In genomic region chr9:129487307-129487657, GRCh38 we compare ENCODE assay signal across 8 cellular contexts.
DNase-seq lines count a peak whose midpoint lies in the region; ATAC-seq and TF ChIP-seq lines count a peak whose summit lies in the region.

No MANE protein-coding gene starts in this region.

- no peak overlapping the region for H3K4ac ChIP-seq in neuronal stem cell (ENCODE audit: low read length)

- no peak overlapping the region for H3K14ac ChIP-seq in neuronal stem cell (ENCODE audit: low read length)

- H3K18ac ChIP-seq in neuronal stem cell (ENCODE audit: low read length): peak overlapping the region; percentile 98

- H4K8ac ChIP-seq in neuronal stem cell (ENCODE audit: low read depth, low read length): no peak overlapping the region

- H3K4me1 ChIP-seq in A673 (ENCODE audit: insufficient read depth, low read length, poor library complexity, severe bottlenecking): peaks cover 71% of the 10 kb centered on the region
- peaks cover 41% of the 10 kb centered on the region for H3K4me1 ChIP-seq in NT2/D1 (ENCODE audit: insufficient read depth, insufficient read length)
- peaks cover 63% of the 10 kb centered on the region for H3K4me1 ChIP-seq in effector memory CD4-positive, alpha-beta T cell (ENCODE audit: control insufficient read depth, insufficient read depth, low read length, poor library complexity, severe bottlenecking)
- peaks cover 39 to 72% of the 10 kb centered on the region in 2 donors for H3K4me1 ChIP-seq in neuronal stem cell (ENCODE audit: control insufficient read depth in 2 of 2, insufficient read depth in 1 of 2, low read depth in 1 of 2, low read length in 2 of 2)

- no peak for DNase-seq in A673 (ENCODE audit: low spot score)
- no peak for DNase-seq in NT2/D1 (ENCODE audit: low read depth, low spot score)
- no peak for DNase-seq in effector memory CD4-positive, alpha-beta T cell
- no peak for DNase-seq in neuronal stem cell (ENCODE audit: low spot score)
- DNase-seq in NCI-H2029 treated with DMSO at 0.1 percent for 48 hours (lab: John Stamatoyannopoulos, UW): no peak
- DNase-seq in stimulated activated CD4-positive, alpha-beta T cell treated with anti-CD3 and anti-CD28 coated beads, Interleukin-2, amount 100 ng/mL, for 24 hours: no peak
- DNase-seq in AG08396 (ENCODE audit: low spot score): no peak

- H3K9ac ChIP-seq in NT2/D1 (ENCODE audit: insufficient read length, low read depth): peak overlapping the region; percentile 77
- peak overlapping the region; percentile 26 for H3K9ac ChIP-seq in neuronal stem cell (ENCODE audit: low read depth, low read length, poor library complexity)

- CTCF ChIA-PET in A673 (lab: Charles Lee): no interaction called here

- ATAC-seq in GM21526 (IDR thresholded peaks at IDR 0.05; ENCODE audit: low FRiP score, unreplicated experiment): no peak

- intact Hi-C loops in A673 (cut with micrococcal nuclease; ENCODE audit: unreplicated experiment): loop anchor here (5.0 kb wide), 1 partner anchor 310 kb away; the partner anchor contains the start of gene IER5L

- H2BK15ac ChIP-seq in neuronal stem cell (ENCODE audit: low read length): peak overlapping the region; percentile 100

- H3K23ac ChIP-seq in neuronal stem cell (ENCODE audit: low read depth, low read length, poor library complexity): no peak overlapping the region

- H2BK120ac ChIP-seq in neuronal stem cell (ENCODE audit: low read depth, low read length): peak overlapping the region; percentile 96

- H3K4me2 ChIP-seq in neuronal stem cell (ENCODE audit: insufficient read depth, low read length, poor library complexity, severe bottlenecking): no peak overlapping the region

- peak overlapping the region; percentile 98 for H3K27ac ChIP-seq in A673 (ENCODE audit: low read depth, low read length, poor library complexity, severe bottlenecking)
- H3K27ac ChIP-seq in effector memory CD4-positive, alpha-beta T cell (ENCODE audit: insufficient read depth, low read length, poor library complexity, severe bottlenecking): peak overlapping the region; percentile 98
- H3K27ac ChIP-seq in neuronal stem cell (replicated peaks; ENCODE audit: low read length): no peak overlapping the region

- peak overlapping the region; percentile 5 for H2BK12ac ChIP-seq in neuronal stem cell (ENCODE audit: low read length)

- no CpG with 5 or more reads among the region's 3 CpGs for WGBS in neuronal stem cell (ENCODE audit: extremely low coverage in 2 of 2, insufficient read length in 2 of 2, insufficient replicate concordance in 1 of 2), 2 donors

- H3K9me3 ChIP-seq in A673 (ENCODE audit: low read depth, low read length, poor library complexity, severe bottlenecking) (no peaks in the 10 kb centered on the region), NT2/D1 (ENCODE audit: insufficient read depth, low read length) (no peaks in the 10 kb centered on the region), neuronal stem cell (replicated peaks in 1 of 2; ENCODE audit: control insufficient read depth in 2 of 2, insufficient read depth in 1 of 2, low read depth in 1 of 2, low read length in 2 of 2) (no peaks in the 10 kb centered on the region)
- no peaks in the 10 kb centered on the region for H3K9me3 ChIP-seq in effector memory CD4-positive, alpha-beta T cell (ENCODE audit: control insufficient read depth, low read length)

- H3K79me1 ChIP-seq in neuronal stem cell (ENCODE audit: low read depth, low read length): no peaks in the 10 kb centered on the region

- peak overlapping the region; percentile 1 for H2BK5ac ChIP-seq in neuronal stem cell (ENCODE audit: low read length)

- H3K27me3 ChIP-seq in A673 (replicated peaks; ENCODE audit: insufficient read depth, low read depth, low read length, poor library complexity) (no peaks in the 10 kb centered on the region), NT2/D1 (ENCODE audit: insufficient read depth, insufficient read length) (no peaks in the 10 kb centered on the region), neuronal stem cell (ENCODE audit: control insufficient read depth in 3 of 3, insufficient read depth in 3 of 3, low read depth in 1 of 3, low read length in 3 of 3) (peaks cover 0 to 14% (median 0%) of the 10 kb centered on the region in 3 experiments)
- H3K27me3 ChIP-seq in effector memory CD4-positive, alpha-beta T cell (replicated peaks; ENCODE audit: control insufficient read depth, insufficient read depth, low read length, poor library complexity, severe bottlenecking): no peaks in the 10 kb centered on the region

- H2AFZ ChIP-seq in neuronal stem cell (ENCODE audit: low read length): no peak overlapping the region

- H2AK5ac ChIP-seq in neuronal stem cell (ENCODE audit: low read depth, low read length): peak overlapping the region; percentile 3

- no peak overlapping the region for H4K91ac ChIP-seq in neuronal stem cell (ENCODE audit: low read depth, low read length, poor library complexity)

- POLR2A ChIA-PET in A673 (lab: Charles Lee; ENCODE audit: low non-redundant PET): no interaction called here

- BruUV-seq in A673 (replicated peaks; lab: Mats Ljungman, UMichigan): no TSS peak

- no peaks in the 10 kb centered on the region for H3K36me3 ChIP-seq in A673 (ENCODE audit: insufficient read depth, low read length, poor library complexity, severe bottlenecking)
- peaks cover 1% of the 10 kb centered on the region for H3K36me3 ChIP-seq in NT2/D1 (ENCODE audit: insufficient read depth, insufficient read length, low read length)
- H3K36me3 ChIP-seq in effector memory CD4-positive, alpha-beta T cell (ENCODE audit: control insufficient read depth, insufficient read depth, low read length): no peaks in the 10 kb centered on the region
- peaks cover 0 to 3% of the 10 kb centered on the region in 2 donors for H3K36me3 ChIP-seq in neuronal stem cell (replicated peaks in 1 of 2; ENCODE audit: control insufficient read depth in 2 of 2, insufficient read depth in 2 of 2, low read length in 2 of 2)

- no peak for TF ChIP-seq CTCF in A673 (conservative IDR thresholded peaks at IDR 0.05; ENCODE audit: low read depth, low read length)

- no peak overlapping the region for H3K4me3 ChIP-seq in A673 (ENCODE audit: low read depth, low read length, poor library complexity, severe bottlenecking)
- H3K4me3 ChIP-seq in NT2/D1 (ENCODE audit: insufficient read length, low read depth): no peak overlapping the region
- no peak overlapping the region for H3K4me3 ChIP-seq in effector memory CD4-positive, alpha-beta T cell (ENCODE audit: insufficient read depth, low read depth, low read length, poor library complexity, severe bottlenecking)
- no peak overlapping the region for H3K4me3 ChIP-seq in neuronal stem cell (ENCODE audit: low read length in 2 of 2)
